Comparison of ENCODE assay signal across 1 cellular context in the genomic region with DNA sequence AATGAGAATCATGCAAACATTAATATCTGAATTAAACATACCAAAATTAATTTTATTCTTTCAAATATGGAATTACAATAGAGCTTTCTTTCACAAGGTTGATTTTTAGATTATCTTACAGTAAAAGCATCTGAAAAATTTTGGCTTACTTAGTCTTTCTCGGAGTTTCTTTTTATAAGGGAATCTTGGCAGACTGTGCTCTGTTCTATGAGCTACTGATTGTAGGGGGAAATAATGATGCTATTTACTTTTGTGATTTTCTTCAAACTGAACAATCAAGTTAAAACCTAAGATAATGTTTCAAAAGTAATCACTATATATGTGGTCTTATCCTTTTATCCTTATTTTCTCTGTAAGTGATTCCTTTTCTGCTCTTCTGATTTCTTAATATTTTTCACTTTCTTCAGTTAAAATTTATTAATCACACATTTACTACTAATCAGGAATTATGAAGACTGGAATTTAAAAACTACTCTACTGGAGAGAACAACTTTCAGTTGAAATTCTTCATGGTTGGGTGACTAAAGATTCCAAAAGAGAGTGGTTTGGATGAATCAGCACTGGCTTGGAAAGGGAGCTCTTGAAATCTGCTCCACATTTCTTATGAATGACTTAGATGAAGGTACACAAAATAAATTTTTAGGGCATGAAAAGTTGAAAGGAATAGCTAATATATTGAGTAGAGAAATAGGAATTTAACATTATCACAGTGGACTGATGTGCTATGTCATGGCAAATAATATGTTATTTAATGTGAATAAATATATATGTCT.
TF ChIP-seq lines count a peak whose summit lies in the region.

No MANE protein-coding gene starts in this region.

TF ChIP-seq in SK-N-SH, 30 proteins besides CTCF, POLR2A, EP300 and RAD21 (continued from another document):
- TF ChIP-seq, protein P1, sequence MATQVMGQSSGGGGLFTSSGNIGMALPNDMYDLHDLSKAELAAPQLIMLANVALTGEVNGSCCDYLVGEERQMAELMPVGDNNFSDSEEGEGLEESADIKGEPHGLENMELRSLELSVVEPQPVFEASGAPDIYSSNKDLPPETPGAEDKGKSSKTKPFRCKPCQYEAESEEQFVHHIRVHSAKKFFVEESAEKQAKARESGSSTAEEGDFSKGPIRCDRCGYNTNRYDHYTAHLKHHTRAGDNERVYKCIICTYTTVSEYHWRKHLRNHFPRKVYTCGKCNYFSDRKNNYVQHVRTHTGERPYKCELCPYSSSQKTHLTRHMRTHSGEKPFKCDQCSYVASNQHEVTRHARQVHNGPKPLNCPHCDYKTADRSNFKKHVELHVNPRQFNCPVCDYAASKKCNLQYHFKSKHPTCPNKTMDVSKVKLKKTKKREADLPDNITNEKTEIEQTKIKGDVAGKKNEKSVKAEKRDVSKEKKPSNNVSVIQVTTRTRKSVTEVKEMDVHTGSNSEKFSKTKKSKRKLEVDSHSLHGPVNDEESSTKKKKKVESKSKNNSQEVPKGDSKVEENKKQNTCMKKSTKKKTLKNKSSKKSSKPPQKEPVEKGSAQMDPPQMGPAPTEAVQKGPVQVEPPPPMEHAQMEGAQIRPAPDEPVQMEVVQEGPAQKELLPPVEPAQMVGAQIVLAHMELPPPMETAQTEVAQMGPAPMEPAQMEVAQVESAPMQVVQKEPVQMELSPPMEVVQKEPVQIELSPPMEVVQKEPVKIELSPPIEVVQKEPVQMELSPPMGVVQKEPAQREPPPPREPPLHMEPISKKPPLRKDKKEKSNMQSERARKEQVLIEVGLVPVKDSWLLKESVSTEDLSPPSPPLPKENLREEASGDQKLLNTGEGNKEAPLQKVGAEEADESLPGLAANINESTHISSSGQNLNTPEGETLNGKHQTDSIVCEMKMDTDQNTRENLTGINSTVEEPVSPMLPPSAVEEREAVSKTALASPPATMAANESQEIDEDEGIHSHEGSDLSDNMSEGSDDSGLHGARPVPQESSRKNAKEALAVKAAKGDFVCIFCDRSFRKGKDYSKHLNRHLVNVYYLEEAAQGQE (IDR thresholded peaks at IDR 0.05; ENCODE audit: low read depth, low read length), result no peak
- TF ChIP-seq GATA2 (CRISPR knock-in tag; IDR thresholded peaks at IDR 0.05) (no peak), CHD2 (IDR thresholded peaks at IDR 0.05; ENCODE audit: low read length, partially characterized antibody) (no peak), TCF12 (IDR thresholded peaks at IDR 0.05) (peak; percentile 34; the same call in 1 of the 2 replicates), FOXM1 (IDR thresholded peaks at IDR 0.05; ENCODE audit: low read depth) (no peak), GABPA (IDR thresholded peaks at IDR 0.05; ENCODE audit: low read depth) (no peak), ELF1 (IDR thresholded peaks at IDR 0.05) (no peak), RFX5 (IDR thresholded peaks at IDR 0.05; ENCODE audit: low read length) (no peak), FOSL2 (IDR thresholded peaks at IDR 0.05; ENCODE audit: borderline replicate concordance, low read depth) (peak; percentile 68), RXRA (IDR thresholded peaks at IDR 0.05; ENCODE audit: borderline replicate concordance, low read depth) (no peak), POLR2AphosphoS5 (IDR thresholded peaks at IDR 0.05; ENCODE audit: low read depth, low read length) (no peak), NFIC (IDR thresholded peaks at IDR 0.05; ENCODE audit: borderline replicate concordance) (peak; percentile 29; the same call in 1 of the 2 replicates), MEF2A (IDR thresholded peaks at IDR 0.05; ENCODE audit: borderline replicate concordance, low read depth) (no peak), MXI1 (IDR thresholded peaks at IDR 0.05; ENCODE audit: low read depth, low read length) (no peak)
- TF ChIP-seq, protein P2, sequence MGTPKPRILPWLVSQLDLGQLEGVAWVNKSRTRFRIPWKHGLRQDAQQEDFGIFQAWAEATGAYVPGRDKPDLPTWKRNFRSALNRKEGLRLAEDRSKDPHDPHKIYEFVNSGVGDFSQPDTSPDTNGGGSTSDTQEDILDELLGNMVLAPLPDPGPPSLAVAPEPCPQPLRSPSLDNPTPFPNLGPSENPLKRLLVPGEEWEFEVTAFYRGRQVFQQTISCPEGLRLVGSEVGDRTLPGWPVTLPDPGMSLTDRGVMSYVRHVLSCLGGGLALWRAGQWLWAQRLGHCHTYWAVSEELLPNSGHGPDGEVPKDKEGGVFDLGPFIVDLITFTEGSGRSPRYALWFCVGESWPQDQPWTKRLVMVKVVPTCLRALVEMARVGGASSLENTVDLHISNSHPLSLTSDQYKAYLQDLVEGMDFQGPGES (IDR thresholded peaks at IDR 0.05; ENCODE audit: low read depth, low read length), result no peak
- TF ChIP-seq, protein P3, sequence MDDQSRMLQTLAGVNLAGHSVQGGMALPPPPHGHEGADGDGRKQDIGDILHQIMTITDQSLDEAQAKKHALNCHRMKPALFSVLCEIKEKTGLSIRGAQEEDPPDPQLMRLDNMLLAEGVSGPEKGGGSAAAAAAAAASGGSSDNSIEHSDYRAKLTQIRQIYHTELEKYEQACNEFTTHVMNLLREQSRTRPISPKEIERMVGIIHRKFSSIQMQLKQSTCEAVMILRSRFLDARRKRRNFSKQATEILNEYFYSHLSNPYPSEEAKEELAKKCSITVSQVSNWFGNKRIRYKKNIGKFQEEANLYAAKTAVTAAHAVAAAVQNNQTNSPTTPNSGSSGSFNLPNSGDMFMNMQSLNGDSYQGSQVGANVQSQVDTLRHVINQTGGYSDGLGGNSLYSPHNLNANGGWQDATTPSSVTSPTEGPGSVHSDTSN (IDR thresholded peaks at IDR 0.05), result no peak; the same call in 1 of the 2 replicates
- TF ChIP-seq, protein P4, sequence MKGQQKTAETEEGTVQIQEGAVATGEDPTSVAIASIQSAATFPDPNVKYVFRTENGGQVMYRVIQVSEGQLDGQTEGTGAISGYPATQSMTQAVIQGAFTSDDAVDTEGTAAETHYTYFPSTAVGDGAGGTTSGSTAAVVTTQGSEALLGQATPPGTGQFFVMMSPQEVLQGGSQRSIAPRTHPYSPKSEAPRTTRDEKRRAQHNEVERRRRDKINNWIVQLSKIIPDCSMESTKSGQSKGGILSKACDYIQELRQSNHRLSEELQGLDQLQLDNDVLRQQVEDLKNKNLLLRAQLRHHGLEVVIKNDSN (IDR thresholded peaks at IDR 0.05; ENCODE audit: borderline replicate concordance, low read depth), result no peak
- TF ChIP-seq, protein P5, sequence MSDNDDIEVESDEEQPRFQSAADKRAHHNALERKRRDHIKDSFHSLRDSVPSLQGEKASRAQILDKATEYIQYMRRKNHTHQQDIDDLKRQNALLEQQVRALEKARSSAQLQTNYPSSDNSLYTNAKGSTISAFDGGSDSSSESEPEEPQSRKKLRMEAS (IDR thresholded peaks at IDR 0.05; ENCODE audit: low read depth), result no peak; the same call in 1 of the 2 replicates
- TF ChIP-seq, protein P6, sequence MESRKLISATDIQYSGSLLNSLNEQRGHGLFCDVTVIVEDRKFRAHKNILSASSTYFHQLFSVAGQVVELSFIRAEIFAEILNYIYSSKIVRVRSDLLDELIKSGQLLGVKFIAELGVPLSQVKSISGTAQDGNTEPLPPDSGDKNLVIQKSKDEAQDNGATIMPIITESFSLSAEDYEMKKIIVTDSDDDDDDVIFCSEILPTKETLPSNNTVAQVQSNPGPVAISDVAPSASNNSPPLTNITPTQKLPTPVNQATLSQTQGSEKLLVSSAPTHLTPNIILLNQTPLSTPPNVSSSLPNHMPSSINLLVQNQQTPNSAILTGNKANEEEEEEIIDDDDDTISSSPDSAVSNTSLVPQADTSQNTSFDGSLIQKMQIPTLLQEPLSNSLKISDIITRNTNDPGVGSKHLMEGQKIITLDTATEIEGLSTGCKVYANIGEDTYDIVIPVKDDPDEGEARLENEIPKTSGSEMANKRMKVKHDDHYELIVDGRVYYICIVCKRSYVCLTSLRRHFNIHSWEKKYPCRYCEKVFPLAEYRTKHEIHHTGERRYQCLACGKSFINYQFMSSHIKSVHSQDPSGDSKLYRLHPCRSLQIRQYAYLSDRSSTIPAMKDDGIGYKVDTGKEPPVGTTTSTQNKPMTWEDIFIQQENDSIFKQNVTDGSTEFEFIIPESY (IDR thresholded peaks at IDR 0.05; ENCODE audit: borderline replicate concordance, low read depth), result no peak
TF ChIP-seq in SK-N-SH: peak in this region for 5.
